Comparison of ENCODE assay signal across 8 cellular contexts in the genomic region with DNA sequence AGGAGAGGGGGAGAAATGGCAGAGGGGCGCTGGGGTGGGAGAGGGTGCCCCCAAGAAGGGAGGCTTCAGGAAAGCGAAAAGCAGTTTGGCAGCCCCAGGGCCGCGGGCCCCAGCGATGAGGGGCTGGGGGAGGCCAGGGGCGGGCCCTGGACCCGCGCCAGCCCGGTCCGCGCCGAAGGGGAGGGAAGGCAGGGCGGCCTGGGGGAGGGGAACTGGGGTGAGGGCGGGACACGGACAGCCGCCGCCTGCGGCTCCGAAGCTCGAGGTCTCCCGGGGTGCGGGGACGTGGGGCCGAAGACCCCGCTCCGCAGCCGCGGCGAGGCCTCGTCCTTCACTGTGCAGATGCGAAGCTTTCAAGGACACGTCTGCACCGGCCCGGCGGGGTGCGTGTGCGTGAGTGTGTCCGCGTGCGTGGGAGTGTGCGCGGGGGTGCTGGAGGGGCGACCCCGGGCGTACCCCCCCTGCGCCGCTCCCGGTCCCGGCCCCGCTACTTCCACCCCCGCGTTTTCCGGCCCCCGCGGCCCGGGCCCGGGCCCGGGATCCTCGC.
DNase-seq lines count a peak whose midpoint lies in the region; ATAC-seq and TF ChIP-seq lines count a peak whose summit lies in the region.

No MANE protein-coding gene starts in this region.

- peaks cover 64% of the 10 kb centered on the region for H3K4me1 Mint-ChIP-seq in activated naive CD8-positive, alpha-beta T cell treated with anti-CD3 and anti-CD28 coated beads, Interleukin-2, amount 50 U/mL, for 24 hours

- DNase-seq in NCI-H1092 treated with DMSO at 0.1 percent for 48 hours (lab: John Stamatoyannopoulos, UW) (peak; percentile 18), COLO829 (ENCODE audit: low spot score) (no peak)
- DNase-seq in activated naive CD8-positive, alpha-beta T cell treated with anti-CD3 and anti-CD28 coated beads, Interleukin-2, amount 50 U/mL, for 24 hours = peak; percentile 44
- peak; percentile 49 for DNase-seq in stimulated activated CD8-positive, alpha-beta memory T cell treated with anti-CD3 and anti-CD28 coated beads, Interleukin-4, amount 100 ng/mL, for 48 hours
- no peak for DNase-seq in activated CD4-positive, CD25-positive, alpha-beta regulatory T cell (lab: John Stamatoyannopoulos, UW)

- H3K9me3 ChIP-seq in DOHH2 (ENCODE audit: control insufficient read depth, insufficient read depth, low read length) (no peaks in the 10 kb centered on the region), iPS-20b (ENCODE audit: insufficient read depth, low read depth, low read length) (no peaks in the 10 kb centered on the region)

- H3K4me2 ChIP-seq in DOHH2 (ENCODE audit: low read length) = peak overlapping the region; percentile 55; the same call in 1 of the 2 replicates

- H4K20me1 ChIP-seq in DOHH2 (ENCODE audit: control insufficient read depth, insufficient read depth, low read depth, low read length) = no peaks in the 10 kb centered on the region; the same call in 1 of the 2 replicates

- H3K36me3 Mint-ChIP-seq in activated naive CD8-positive, alpha-beta T cell treated with anti-CD3 and anti-CD28 coated beads, Interleukin-2, amount 50 U/mL, for 24 hours (ENCODE audit: low read depth) = no peaks in the 10 kb centered on the region

- H3K4me3 ChIP-seq in DOHH2 (ENCODE audit: low read length) (peak overlapping the region; percentile 53; the same call in 1 of the 2 replicates), iPS-20b (ENCODE audit: low read length) (peak overlapping the region; percentile 56; the same call in 1 of the 2 replicates)

- H3K27ac ChIP-seq in DOHH2 (ENCODE audit: low read depth, low read length) = no peak overlapping the region
- H3K27ac ChIP-seq in iPS-20b (ENCODE audit: low read length) = no peak overlapping the region

- no peaks in the 10 kb centered on the region for H3K9me3 Mint-ChIP-seq in activated naive CD8-positive, alpha-beta T cell treated with anti-CD3 and anti-CD28 coated beads, Interleukin-2, amount 50 U/mL, for 24 hours

- no peaks in the 10 kb centered on the region for H3F3A ChIP-seq in DOHH2 (ENCODE audit: control insufficient read depth, insufficient read depth)

- no peaks in the 10 kb centered on the region for H3K27me3 Mint-ChIP-seq in activated naive CD8-positive, alpha-beta T cell treated with anti-CD3 and anti-CD28 coated beads, Interleukin-2, amount 50 U/mL, for 24 hours

- no peak for ATAC-seq in activated naive CD8-positive, alpha-beta T cell treated with anti-CD3 and anti-CD28 coated beads, Interleukin-2, amount 50 U/mL, for 24 hours
- ATAC-seq in GM18519 (IDR thresholded peaks at IDR 0.05; ENCODE audit: low FRiP score, unreplicated experiment) = no peak

- H3K79me2 ChIP-seq in DOHH2 (ENCODE audit: control insufficient read depth, low read length) = no peaks in the 10 kb centered on the region

- H3K4me1 ChIP-seq in DOHH2 (ENCODE audit: control insufficient read depth, low read length) (peaks cover 6% of the 10 kb centered on the region; the same call in 1 of the 2 replicates), iPS-20b (ENCODE audit: insufficient read depth, low read length) (peaks cover 11% of the 10 kb centered on the region; the same call in 1 of the 2 replicates)

- H3K27me3 ChIP-seq in DOHH2 (ENCODE audit: control insufficient read depth, low read length) (no peaks in the 10 kb centered on the region), iPS-20b (ENCODE audit: insufficient read depth, low read length) (peaks cover 35% of the 10 kb centered on the region)

- TF ChIP-seq CTCF in DOHH2 (IDR thresholded peaks at IDR 0.05; ENCODE audit: low read depth, low read length, poor library complexity, severe bottlenecking) = no peak

- H3K4me3 Mint-ChIP-seq in activated naive CD8-positive, alpha-beta T cell treated with anti-CD3 and anti-CD28 coated beads, Interleukin-2, amount 50 U/mL, for 24 hours = peak overlapping the region; percentile 70

- peak overlapping the region; percentile 60 for H3K27ac Mint-ChIP-seq in activated naive CD8-positive, alpha-beta T cell treated with anti-CD3 and anti-CD28 coated beads, Interleukin-2, amount 50 U/mL, for 24 hours

- H3K36me3 ChIP-seq in DOHH2 (ENCODE audit: control insufficient read depth, low read length) (no peaks in the 10 kb centered on the region), iPS-20b (ENCODE audit: insufficient read depth, low read depth, low read length) (no peaks in the 10 kb centered on the region)

- H3K9me2 ChIP-seq in DOHH2 (replicated peaks; ENCODE audit: control insufficient read depth, low read length) = no peaks in the 10 kb centered on the region

- no peak overlapping the region for H3K9ac ChIP-seq in iPS-20b (ENCODE audit: low read depth, low read length)

Comparison
In these comparisons a context has a peak if more than half of its experiments do, and no peak if none do; other contexts are left out.
1. DNase-seq: peak in NCI-H1092 treated with DMSO at 0.1 percent for 48 hours (single experiment), activated naive CD8-positive, alpha-beta T cell treated with anti-CD3 and anti-CD28 coated beads, Interleukin-2, amount 50 U/mL, for 24 hours (single experiment) and stimulated activated CD8-positive, alpha-beta memory T cell treated with anti-CD3 and anti-CD28 coated beads, Interleukin-4, amount 100 ng/mL, for 48 hours (single experiment); none in COLO829 (single experiment) and activated CD4-positive, CD25-positive, alpha-beta regulatory T cell (0 of 4).